ENCODE assay signal across 7 cellular contexts in the genomic region with DNA sequence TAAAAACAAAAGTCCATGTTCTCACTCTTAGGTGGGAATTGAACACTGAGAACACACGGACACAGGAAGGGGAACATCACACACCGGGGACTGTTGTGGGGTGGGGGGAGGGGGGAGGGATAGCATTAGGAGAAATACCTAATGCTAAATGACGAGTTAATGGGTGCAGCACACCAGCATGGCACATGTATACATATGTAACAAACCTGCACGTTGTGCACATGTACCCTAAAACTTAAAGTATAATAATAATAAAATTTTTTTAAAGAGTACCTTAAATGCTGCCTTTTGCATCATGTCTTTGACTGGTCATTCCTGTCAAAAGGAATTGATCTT.
DNase-seq lines count a peak whose midpoint lies in the region; ATAC-seq and TF ChIP-seq lines count a peak whose summit lies in the region.
"Not testable (repeated sequence)": the region's sequence is repeated elsewhere in the genome, so short reads cannot be mapped to it uniquely, and the experiment has no call there.

No MANE protein-coding gene starts in this region.

- H3K36me3 ChIP-seq in BLaER1; Panc1 (ENCODE audit: control insufficient read depth, insufficient read depth, low read length); SK-N-MC (ENCODE audit: insufficient read depth, low read length): not testable (repeated sequence)

- in situ Hi-C loops in Panc1 (cut with HindIII; ENCODE audit: low pct_unique_long_range_greater_than_20kb, low sequenced_read_pairs), result not testable (repeated sequence)

- DNase-seq in CD14-positive monocyte (ENCODE audit: low spot score); Panc1 (ENCODE audit: low read depth, low spot score); SK-N-MC (ENCODE audit: low read depth, low spot score); activated CD4-positive, alpha-beta T cell treated with anti-CD3 and anti-CD28 coated beads, Interleukin-2, amount 10 ng/mL, durations not matched to agents 7 days and 5 days; naive thymus-derived CD8-positive, alpha-beta T cell: not testable (repeated sequence)

- peak overlapping the region; percentile 61; the same call in 1 of the 2 replicates for H3K4me2 ChIP-seq in BLaER1

- H3K36me3 Mint-ChIP-seq in CD14-positive monocyte; activated CD4-positive, alpha-beta T cell treated with anti-CD3 and anti-CD28 coated beads, Interleukin-2, amount 10 ng/mL, durations not matched to agents 7 days and 5 days (ENCODE audit: low read depth); dendritic cell treated with granulocyte-macrophage colony-stimulating factor and Interleukin-4, amounts not matched to agents 40 ng/mL and 50 ng/mL, for 4 days (ENCODE audit: low read depth); naive thymus-derived CD8-positive, alpha-beta T cell: not testable (repeated sequence)

- H3K4me3 Mint-ChIP-seq in CD14-positive monocyte; activated CD4-positive, alpha-beta T cell treated with anti-CD3 and anti-CD28 coated beads, Interleukin-2, amount 10 ng/mL, durations not matched to agents 7 days and 5 days; dendritic cell treated with granulocyte-macrophage colony-stimulating factor and Interleukin-4, amounts not matched to agents 40 ng/mL and 50 ng/mL, for 4 days: not testable (repeated sequence)
- H3K4me3 Mint-ChIP-seq in naive thymus-derived CD8-positive, alpha-beta T cell, result peak overlapping the region in 2 of 10 donors; percentile 27 to 59

- not testable (repeated sequence) for H3K27me3 Mint-ChIP-seq in CD14-positive monocyte (ENCODE audit: low read depth in 3 of 3); activated CD4-positive, alpha-beta T cell treated with anti-CD3 and anti-CD28 coated beads, Interleukin-2, amount 10 ng/mL, durations not matched to agents 7 days and 5 days; dendritic cell treated with granulocyte-macrophage colony-stimulating factor and Interleukin-4, amounts not matched to agents 40 ng/mL and 50 ng/mL, for 4 days; naive thymus-derived CD8-positive, alpha-beta T cell

- not testable (repeated sequence) for H4K20me1 ChIP-seq in BLaER1

- not testable (repeated sequence) for H3K9me3 ChIP-seq in BLaER1; Panc1 (ENCODE audit: control insufficient read depth, insufficient read depth, low read depth, low read length); SK-N-MC (ENCODE audit: low read depth, low read length)

- H3K9me3 Mint-ChIP-seq in CD14-positive monocyte; activated CD4-positive, alpha-beta T cell treated with anti-CD3 and anti-CD28 coated beads, Interleukin-2, amount 10 ng/mL, durations not matched to agents 7 days and 5 days; dendritic cell treated with granulocyte-macrophage colony-stimulating factor and Interleukin-4, amounts not matched to agents 40 ng/mL and 50 ng/mL, for 4 days; naive thymus-derived CD8-positive, alpha-beta T cell: not testable (repeated sequence)

- not testable (repeated sequence) for H3K27ac Mint-ChIP-seq in CD14-positive monocyte
- H3K27ac Mint-ChIP-seq in activated CD4-positive, alpha-beta T cell treated with anti-CD3 and anti-CD28 coated beads, Interleukin-2, amount 10 ng/mL, durations not matched to agents 7 days and 5 days, result peak overlapping the region; percentile 12
- peak overlapping the region; percentile 5 for H3K27ac Mint-ChIP-seq in dendritic cell treated with granulocyte-macrophage colony-stimulating factor and Interleukin-4, amounts not matched to agents 40 ng/mL and 50 ng/mL, for 4 days
- peak overlapping the region in 8 of 10 donors; percentile 36 to 92 (median 68) for H3K27ac Mint-ChIP-seq in naive thymus-derived CD8-positive, alpha-beta T cell

- not testable (repeated sequence) for H3K27ac ChIP-seq in BLaER1; Panc1 (ENCODE audit: low read length)
- peak overlapping the region; percentile 98 for H3K27ac ChIP-seq in SK-N-MC

- POLR2A ChIA-PET in Panc1 (lab: Charles Lee); activated CD4-positive, alpha-beta T cell treated with anti-CD3 and anti-CD28 coated beads, Interleukin-2, amount 10 ng/mL, durations not matched to agents 7 days and 5 days (lab: Charles Lee): not testable (repeated sequence)
- POLR2A ChIA-PET in naive thymus-derived CD8-positive, alpha-beta T cell (lab: Charles Lee), result interaction anchor here (1.0 to 2.4 kb wide), 2 partner anchors 180 to 237 kb away, joined by 4 to 7 read pairs; partner anchors contain the start of gene ZBTB14

- H3K27me3 ChIP-seq in BLaER1; Panc1 (ENCODE audit: control insufficient read depth, insufficient read depth, low read length): not testable (repeated sequence)

- intact Hi-C loops in CD14-positive monocyte (cut with micrococcal nuclease), result loop anchor here (5.0 kb wide), 1 partner anchor 951 kb away; no protein-coding TSS in a partner anchor
- intact Hi-C loops in Panc1 (cut with micrococcal nuclease; ENCODE audit: unreplicated experiment), result loop anchor here (10.0 kb wide), 1 partner anchor 943 kb away; no protein-coding TSS in a partner anchor
- intact Hi-C loops in dendritic cell treated with granulocyte-macrophage colony-stimulating factor and Interleukin-4, amounts not matched to agents 40 ng/mL and 50 ng/mL, for 4 days (cut with micrococcal nuclease), result not testable (repeated sequence)

- TF ChIP-seq CTCF in CD14-positive monocyte (IDR thresholded peaks at IDR 0.05), result peak; percentile 34
- peak; percentile 52 for TF ChIP-seq CTCF in Panc1 (IDR thresholded peaks at IDR 0.05)

- CTCF ChIA-PET in Panc1 (lab: Charles Lee), result interaction anchor here (1.3 kb wide), 1 partner anchor 951 kb away, joined by 3 read pairs; no protein-coding TSS in a partner anchor
- CTCF ChIA-PET in activated CD4-positive, alpha-beta T cell treated with anti-CD3 and anti-CD28 coated beads, Interleukin-2, amount 10 ng/mL, durations not matched to agents 7 days and 5 days (lab: Charles Lee), result interaction anchor here (0.8 to 1.2 kb wide), 3 partner anchors 10 to 951 kb away, joined by 3 to 4 read pairs (median 3); no protein-coding TSS in a partner anchor

- H3K4me1 Mint-ChIP-seq in CD14-positive monocyte, result peaks cover 22% of the 10 kb centered on the region
- H3K4me1 Mint-ChIP-seq in activated CD4-positive, alpha-beta T cell treated with anti-CD3 and anti-CD28 coated beads, Interleukin-2, amount 10 ng/mL, durations not matched to agents 7 days and 5 days, result peaks cover 22% of the 10 kb centered on the region
- H3K4me1 Mint-ChIP-seq in dendritic cell treated with granulocyte-macrophage colony-stimulating factor and Interleukin-4, amounts not matched to agents 40 ng/mL and 50 ng/mL, for 4 days (ENCODE audit: low read depth), result peaks cover 24% of the 10 kb centered on the region
- peaks cover 16 to 25% (median 23%) of the 10 kb centered on the region in 4 donors for H3K4me1 Mint-ChIP-seq in naive thymus-derived CD8-positive, alpha-beta T cell

- not testable (repeated sequence) for H3K4me3 ChIP-seq in BLaER1; Panc1 (ENCODE audit: low read depth in 2 of 2, low read length in 2 of 2); SK-N-MC

- H3K4me1 ChIP-seq in BLaER1, result peaks cover 18% of the 10 kb centered on the region
- H3K4me1 ChIP-seq in Panc1 (ENCODE audit: control insufficient read depth, insufficient read depth, low read length), result not testable (repeated sequence)

- BruUV-seq in Panc1 (replicated peaks; lab: Mats Ljungman, UMichigan), result not testable (repeated sequence)

- not testable (repeated sequence) for H3K9ac ChIP-seq in BLaER1; SK-N-MC (ENCODE audit: insufficient read length)

- peak; percentile 26; the same call in 1 of the 2 replicates for ATAC-seq in Panc1
- not testable (repeated sequence) for ATAC-seq in naive thymus-derived CD8-positive, alpha-beta T cell
